Comparison of ENCODE assay signal across 15 cellular contexts in the genomic region with DNA sequence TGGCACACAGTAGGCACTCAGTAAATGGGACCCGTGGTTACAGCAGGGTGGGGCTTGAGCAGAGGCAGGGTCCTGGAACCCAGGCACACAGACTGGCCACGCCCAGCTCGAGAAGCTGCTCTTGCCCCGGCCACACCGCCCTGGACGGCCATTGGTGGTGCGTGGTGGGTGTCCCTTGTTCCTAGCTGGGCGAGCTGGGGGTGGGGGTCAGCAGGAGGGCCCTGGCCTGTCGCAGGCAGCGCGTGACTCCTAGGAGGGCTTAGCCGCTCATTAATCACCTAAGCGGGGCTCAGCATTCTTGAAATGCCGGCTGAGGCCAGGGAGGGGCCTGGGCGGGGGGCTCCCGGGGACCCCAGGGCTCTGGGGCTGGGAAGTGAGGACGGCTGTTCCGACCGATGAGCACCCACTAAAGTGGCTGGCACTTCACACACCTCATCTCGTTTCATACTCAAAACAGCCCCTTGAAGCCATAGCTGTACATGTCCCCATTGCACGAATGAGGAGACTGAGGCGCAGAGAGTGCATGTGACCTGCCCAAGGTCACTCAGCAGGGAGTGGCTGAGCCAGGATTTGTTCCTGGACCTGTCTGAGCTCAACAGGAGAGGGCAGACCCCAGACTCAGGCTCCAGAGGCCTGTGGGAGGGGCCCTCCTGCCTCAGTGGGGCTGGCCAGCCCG. TPM values are rescaled to one million over a fixed set of nuclear protein-coding genes. Genes with fewer than 3 reads are reported as not detected.
"Had no signal": no experiment of that assay in that cellular context is flagged by ENCODE, and none has a peak within 500 bp of the region (broad histone marks: within the 10 kb centered on the region; RNA-seq: fewer than 3 reads in every experiment).

No MANE protein-coding gene starts in this region.

- H3K4me3 ChIP-seq: ascending aorta, coronary artery, esophagus squamous epithelium, heart right ventricle, lower lobe of right lung, spleen, tibial artery had no signal

- FAIRE-seq: keratinocyte had no signal

- H3K27ac ChIP-seq: ascending aorta, coronary artery, esophagus squamous epithelium, heart right ventricle, spleen, tibial artery had no signal

- DNase-seq: activated CD4-positive, alpha-beta memory T cell treated with anti-CD3 and anti-CD28 coated beads, Interleukin-2, amount 10 ng/mL, durations not matched to agents 7 days and 5 days; activated CD4-positive, alpha-beta T cell treated with anti-CD3 and anti-CD28 coated beads, Interleukin-2, amount 10 ng/mL, durations not matched to agents 24 days and 14 days; activated gamma-delta T cell; activated naive CD4-positive, alpha-beta T cell treated with anti-CD3 and anti-CD28 coated beads, Interleukin-2, amount 50 U/mL, for 16 hours; esophagus squamous epithelium; heart right ventricle; lower lobe of right lung; naive thymus-derived CD4-positive, alpha-beta T cell; spleen; stimulated activated CD4-positive, alpha-beta T cell treated with anti-CD3 and anti-CD28 coated beads, Interleukin-4, amount 100 ng/mL, for 1 hour; stimulated activated naive CD4-positive, alpha-beta T cell; tibial artery had no signal

- H3K36me3 ChIP-seq: ascending aorta, esophagus squamous epithelium, heart right ventricle, lower lobe of right lung, spleen, tibial artery had no signal

- H3K9me3 ChIP-seq: ascending aorta, esophagus squamous epithelium, heart right ventricle, lower lobe of right lung, spleen, tibial artery had no signal

- H3K4me1 ChIP-seq: ascending aorta, esophagus squamous epithelium, heart right ventricle, lower lobe of right lung, spleen, tibial artery had no signal

- H3K27me3 ChIP-seq: ascending aorta had no signal

RNA-seq across cellular contexts. Expression of a gene that starts 11.6 kb away (rescaled TPM):
- total RNA-seq: ascending aorta had no signal
